In genomic region chr15:63364293-63365003, GRCh38 we compare ENCODE assay signal across 25 cellular contexts. TPM values are rescaled to one million over a fixed set of nuclear protein-coding genes. Genes with fewer than 3 reads are reported as not detected.
DNase-seq lines count a peak whose midpoint lies in the region; ATAC-seq and TF ChIP-seq lines count a peak whose summit lies in the region.
"Had no signal": no experiment of that assay in that cellular context is flagged by ENCODE, and none has a peak within 500 bp of the region (broad histone marks: within the 10 kb centered on the region; RNA-seq: fewer than 3 reads in every experiment).

No MANE protein-coding gene starts in this region.

- H3K27ac ChIP-seq in GM23248 (no peak overlapping the region), SK-N-SH (ENCODE audit: low read depth in 2 of 2, low read length in 1 of 2) (no peak overlapping the region), heart right ventricle (peak overlapping the region in 3 of 10 donors; percentile 9 to 27 (median 21))
- no peak overlapping the region for H3K27ac ChIP-seq in CD8-positive, alpha-beta memory T cell (ENCODE audit: low read depth, low read length)
- H3K27ac ChIP-seq: SK-N-MC, VCaP had no signal

- in situ Hi-C loops in GM23248 (cut with MboI) = no loop called here

- peaks cover 10 to 21% of the 10 kb centered on the region in 2 donors for H3K27me3 Mint-ChIP-seq in CD8-positive, alpha-beta memory T cell
- H3K27me3 Mint-ChIP-seq in osteocyte (ENCODE audit: unreplicated experiment) = peaks cover 9% of the 10 kb centered on the region

- intact Hi-C loops in heart right ventricle (cut with DNase I) = no loop called here

- CTCF ChIA-PET in SK-N-SH (lab: Yijun Ruan, JAX) = interaction anchor here (0.6 kb wide), 1 partner anchor 11 kb away, joined by 3 read pairs; no protein-coding TSS in a partner anchor
- CTCF ChIA-PET in CD8-positive, alpha-beta memory T cell (lab: Charles Lee) = no interaction called here

- TF ChIP-seq CTCF in SK-N-SH (IDR thresholded peaks at IDR 0.05) = no peak
- TF ChIP-seq CTCF in heart right ventricle (IDR thresholded peaks at IDR 0.05) = no peak
- TF ChIP-seq CTCF in osteocyte (IDR thresholded peaks at IDR 0.05) = no peak

- H2AFZ ChIP-seq in GM23248 (no peak overlapping the region), SK-N-SH (ENCODE audit: low read depth) (no peak overlapping the region)

- no peak overlapping the region for H3K4me3 Mint-ChIP-seq in CD8-positive, alpha-beta memory T cell
- no peak overlapping the region for H3K4me3 Mint-ChIP-seq in osteocyte (ENCODE audit: unreplicated experiment)
- H3K4me3 Mint-ChIP-seq: activated naive CD4-positive, alpha-beta T cell treated with anti-CD3 and anti-CD28 coated beads, Interleukin-2, amount 10 ng/mL, durations not matched to agents 7 days and 5 days; CD14-positive monocyte; dendritic cell treated with granulocyte-macrophage colony-stimulating factor and Interleukin-4, amounts not matched to agents 40 ng/mL and 50 ng/mL, for 4 days; stimulated activated memory B cell treated with anti-CD40 and anti-IgM and Interleukin-4, amounts not matched to agents 10 μg/mL and 1 μg/mL and 100 μg/mL, for 72 hours; T-helper 2 cell treated with Interferon-gamma antibody and Interleukin-4, amounts not matched to agents 5 μg/mL and 100 μg/mL, for 36 hours had no signal

- no peak for TF ChIP-seq RAD21 in SK-N-SH (IDR thresholded peaks at IDR 0.05; ENCODE audit: low read length)

- H3K36me3 Mint-ChIP-seq in CD8-positive, alpha-beta memory T cell = no peaks in the 10 kb centered on the region
- no peaks in the 10 kb centered on the region for H3K36me3 Mint-ChIP-seq in osteocyte (ENCODE audit: unreplicated experiment)
- H3K36me3 Mint-ChIP-seq: activated naive CD4-positive, alpha-beta T cell treated with anti-CD3 and anti-CD28 coated beads, Interleukin-2, amount 10 ng/mL, durations not matched to agents 7 days and 5 days; CD14-positive monocyte; stimulated activated memory B cell treated with anti-CD40 and anti-IgM and Interleukin-4, amounts not matched to agents 10 μg/mL and 1 μg/mL and 100 μg/mL, for 72 hours had no signal

- peaks cover 10% of the 10 kb centered on the region for H3F3A ChIP-seq in GM23248 (ENCODE audit: insufficient read depth)
- H3F3A ChIP-seq in SK-N-SH (replicated peaks; ENCODE audit: insufficient read depth) = peaks cover 17% of the 10 kb centered on the region

- no peaks in the 10 kb centered on the region for H3K4me1 Mint-ChIP-seq in CD8-positive, alpha-beta memory T cell
- peaks cover 17% of the 10 kb centered on the region for H3K4me1 Mint-ChIP-seq in osteocyte (ENCODE audit: unreplicated experiment)
- H3K4me1 Mint-ChIP-seq: activated naive CD4-positive, alpha-beta T cell treated with anti-CD3 and anti-CD28 coated beads, Interleukin-2, amount 10 ng/mL, durations not matched to agents 7 days and 5 days had no signal

- DNase-seq in GM23248 = peak; percentile 38
- DNase-seq in SK-N-SH = no peak
- no peak for DNase-seq in heart right ventricle
- peak; percentile 55 for DNase-seq in renal cortical epithelial cell (ENCODE audit: low read depth)
- no peak for DNase-seq in GF-D8 (lab: John Stamatoyannopoulos, UW)
- DNase-seq in CD8-positive, alpha-beta memory T cell = no peak
- no peak for DNase-seq in osteocyte (ENCODE audit: extremely low spot score, unreplicated experiment)
- DNase-seq: activated CD4-positive, alpha-beta T cell treated with anti-CD3 and anti-CD28 coated beads for 48 hours; activated naive CD4-positive, alpha-beta T cell treated with anti-CD3 and anti-CD28 coated beads, Interleukin-2, amount 10 ng/mL, durations not matched to agents 7 days and 5 days; activated T-cell treated with anti-CD3 and anti-CD28 coated beads, Interleukin-2, amount 50 U/mL, for 48 hours; amygdala; DMS153; GDM1; GOT3; Karpas-422; MV-4-11; NCI-H187; stimulated activated CD4-positive, alpha-beta T cell treated with anti-CD3 and anti-CD28 coated beads, Interleukin-2, amount 100 ng/mL, for 48 hours had no signal

- H3K36me3 ChIP-seq in GM23248 (ENCODE audit: low read depth) = no peaks in the 10 kb centered on the region
- no peaks in the 10 kb centered on the region for H3K36me3 ChIP-seq in SK-N-SH (replicated peaks in 1 of 2; ENCODE audit: control insufficient read depth in 1 of 2, insufficient read depth in 2 of 2, low read length in 1 of 2)
- no peaks in the 10 kb centered on the region for H3K36me3 ChIP-seq in heart right ventricle
- no peaks in the 10 kb centered on the region for H3K36me3 ChIP-seq in CD8-positive, alpha-beta memory T cell (ENCODE audit: insufficient read depth, low read length)

- H3K4me3 ChIP-seq in GM23248 = no peak overlapping the region
- no peak overlapping the region for H3K4me3 ChIP-seq in SK-N-SH (ENCODE audit: low read depth in 2 of 2, low read length in 1 of 2)
- H3K4me3 ChIP-seq in heart right ventricle = no peak overlapping the region
- no peak overlapping the region for H3K4me3 ChIP-seq in CD8-positive, alpha-beta memory T cell (ENCODE audit: low read length)
- H3K4me3 ChIP-seq: SK-N-MC had no signal

- H3K4me1 ChIP-seq in GM23248 (ENCODE audit: insufficient read depth) (peaks cover 24% of the 10 kb centered on the region), SK-N-SH (ENCODE audit: control insufficient read depth in 1 of 2, insufficient read depth in 2 of 2, low read depth in 1 of 2, low read length in 1 of 2) (peaks cover 21 to 22% of the 10 kb centered on the region in 2 experiments; a peak in 3 of 4 replicates), heart right ventricle (peaks cover 0 to 28% (median 14%) of the 10 kb centered on the region in 9 donors)
- H3K4me1 ChIP-seq in CD8-positive, alpha-beta memory T cell (ENCODE audit: insufficient read depth, low read length) = no peaks in the 10 kb centered on the region

- H4K20me1 ChIP-seq in GM23248 (ENCODE audit: insufficient read depth) (no peaks in the 10 kb centered on the region), SK-N-SH (ENCODE audit: insufficient read depth) (no peaks in the 10 kb centered on the region)

- H3K9me2 ChIP-seq in GM23248 (ENCODE audit: insufficient read depth) (no peaks in the 10 kb centered on the region), SK-N-SH (no peaks in the 10 kb centered on the region)

- H3K27ac Mint-ChIP-seq in CD8-positive, alpha-beta memory T cell = no peak overlapping the region
- H3K27ac Mint-ChIP-seq in osteocyte (ENCODE audit: unreplicated experiment) = no peak overlapping the region
- H3K27ac Mint-ChIP-seq: activated naive CD4-positive, alpha-beta T cell treated with anti-CD3 and anti-CD28 coated beads, Interleukin-2, amount 10 ng/mL, durations not matched to agents 7 days and 5 days; dendritic cell treated with granulocyte-macrophage colony-stimulating factor and Interleukin-4, amounts not matched to agents 40 ng/mL and 50 ng/mL, for 4 days; T-helper 2 cell treated with Interferon-gamma antibody and Interleukin-4, amounts not matched to agents 5 μg/mL and 100 μg/mL, for 36 hours had no signal

- no peak overlapping the region for H3K4me2 ChIP-seq in GM23248 (ENCODE audit: unreplicated experiment)
- H3K4me2 ChIP-seq in SK-N-SH = no peak overlapping the region

- H3K27me3 ChIP-seq in GM23248 (replicated peaks; ENCODE audit: insufficient read depth) (no peaks in the 10 kb centered on the region), SK-N-SH (ENCODE audit: insufficient read depth) (no peaks in the 10 kb centered on the region), heart right ventricle (no peaks in the 10 kb centered on the region)
- H3K27me3 ChIP-seq in CD8-positive, alpha-beta memory T cell (ENCODE audit: insufficient read depth, low read length, poor library complexity, severe bottlenecking) = no peaks in the 10 kb centered on the region

- no peak for TF ChIP-seq EP300 in SK-N-SH (IDR thresholded peaks at IDR 0.05; ENCODE audit: borderline replicate concordance in 1 of 2, low read depth in 1 of 2, low read length in 1 of 2)

- ATAC-seq in heart right ventricle = peak in 7 of 8 donors; percentile 38 to 89 (median 82)
- ATAC-seq: stimulated activated memory B cell treated with anti-CD40 and anti-IgM and Interleukin-4, amounts not matched to agents 10 μg/mL and 1 μg/mL and 100 μg/mL, for 72 hours had no signal

- no peaks in the 10 kb centered on the region for H3K9me3 ChIP-seq in GM23248 (ENCODE audit: low read depth)
- no peaks in the 10 kb centered on the region for H3K9me3 ChIP-seq in SK-N-SH
- H3K9me3 ChIP-seq in heart right ventricle = peaks cover 0 to 4% (median 0%) of the 10 kb centered on the region in 11 donors
- H3K9me3 ChIP-seq in CD8-positive, alpha-beta memory T cell (ENCODE audit: low read length) = no peaks in the 10 kb centered on the region

- H3K9ac ChIP-seq in GM23248 (no peak overlapping the region), SK-N-SH (no peak overlapping the region)

- POLR2A ChIA-PET in SK-N-SH (lab: Yijun Ruan, JAX) = no interaction called here
- POLR2A ChIA-PET in CD8-positive, alpha-beta memory T cell (lab: Charles Lee) = interaction anchor here (0.6 kb wide), 1 partner anchor 10 kb away, joined by 5 read pairs; no protein-coding TSS in a partner anchor

- H3K79me2 ChIP-seq in GM23248 (ENCODE audit: insufficient read depth) (peaks cover 5% of the 10 kb centered on the region; the same call in 1 of the 2 replicates), SK-N-SH (ENCODE audit: insufficient read depth) (no peaks in the 10 kb centered on the region; the same call in none of the 2 replicates)

- 83 to 87% methylated on average over 9 to 10 of the region's 10 CpGs for WGBS in GM23248 (ENCODE audit: low coverage in 1 of 2, low lambda C conversion rate in 2 of 2, missing lambda C conversion rate in 2 of 2), 2 experiments
- whole genome bisulfite sequencing in SK-N-SH (ENCODE audit: low lambda C conversion rate) = 88% methylated on average over 6 of the region's 10 CpGs
- 67 to 73% methylated on average over 10 of the region's 10 CpGs for WGBS in heart right ventricle, 2 donors

- no peaks in the 10 kb centered on the region for H3K9me3 Mint-ChIP-seq in CD8-positive, alpha-beta memory T cell
- H3K9me3 Mint-ChIP-seq in osteocyte (ENCODE audit: unreplicated experiment) = no peaks in the 10 kb centered on the region
- H3K9me3 Mint-ChIP-seq: activated naive CD4-positive, alpha-beta T cell treated with anti-CD3 and anti-CD28 coated beads, Interleukin-2, amount 10 ng/mL, durations not matched to agents 7 days and 5 days; dendritic cell treated with granulocyte-macrophage colony-stimulating factor and Interleukin-4, amounts not matched to agents 40 ng/mL and 50 ng/mL, for 4 days; stimulated activated memory B cell treated with anti-CD40 and anti-IgM and Interleukin-4, amounts not matched to agents 10 μg/mL and 1 μg/mL and 100 μg/mL, for 72 hours; T-helper 2 cell treated with Interferon-gamma antibody and Interleukin-4, amounts not matched to agents 5 μg/mL and 100 μg/mL, for 36 hours had no signal

RNA-seq across cellular contexts. Expression of gene CA12, which starts 17.2 kb away (rescaled TPM):
- total RNA-seq in GM23248 (2014; rRNA removed; shearing (Covaris generic)) = 41.1 and 41.8 TPM in 2 replicates
- polyA plus RNA-seq in GM23248 (2016; fragmentation: Nextera tagmentation; extraction: Ambion mirVana) = 40.9 and 42.1 TPM in 2 replicates
- 39.4 and 44.3 TPM in 2 replicates for polyA plus RNA-seq in SK-N-SH (2012; rRNA removed)
- polyA plus RNA-seq in SK-N-SH (2012; cell fraction: cytosol; rRNA removed) = 32.6 and 41.3 TPM in 2 replicates
- 25.4 and 33.6 TPM in 2 replicates for polyA plus RNA-seq in SK-N-SH (2012; cell fraction: nucleus; rRNA removed)
- 1 to 10 TPM in 1 of 10 donors, under 1 TPM in 8, not detected in 1; 0.11 to 1.3 (median 0.15) TPM for total RNA-seq in heart right ventricle
- polyA plus RNA-seq in heart right ventricle = under 1 TPM; 0.07 to 0.67 TPM
- 19.6 and 26.4 TPM in 2 replicates for total RNA-seq in renal cortical epithelial cell
- not detected for total RNA-seq in CD8-positive, alpha-beta memory T cell
- polyA plus RNA-seq in CD8-positive, alpha-beta memory T cell = 0.08 TPM
- 0.76 and 0.97 TPM in 2 replicates for total RNA-seq in osteocyte
- total RNA-seq: activated CD8-positive, alpha-beta memory T cell treated with anti-CD3 and anti-CD28 coated beads for 36 hours had no signal
- polyA plus RNA-seq: CD14-positive monocyte had no signal

Comparison
In these comparisons a context has a peak if more than half of its experiments do, and no peak if none do; other contexts are left out.
1. DNase-seq: peak in GM23248 (single experiment) and renal cortical epithelial cell (single experiment); none in SK-N-SH (single experiment), heart right ventricle (0 of 2), GF-D8 (single experiment), CD8-positive, alpha-beta memory T cell (0 of 5) and osteocyte (single experiment).